Comparison of ENCODE assay signal across 1 cellular context in the genomic region with DNA sequence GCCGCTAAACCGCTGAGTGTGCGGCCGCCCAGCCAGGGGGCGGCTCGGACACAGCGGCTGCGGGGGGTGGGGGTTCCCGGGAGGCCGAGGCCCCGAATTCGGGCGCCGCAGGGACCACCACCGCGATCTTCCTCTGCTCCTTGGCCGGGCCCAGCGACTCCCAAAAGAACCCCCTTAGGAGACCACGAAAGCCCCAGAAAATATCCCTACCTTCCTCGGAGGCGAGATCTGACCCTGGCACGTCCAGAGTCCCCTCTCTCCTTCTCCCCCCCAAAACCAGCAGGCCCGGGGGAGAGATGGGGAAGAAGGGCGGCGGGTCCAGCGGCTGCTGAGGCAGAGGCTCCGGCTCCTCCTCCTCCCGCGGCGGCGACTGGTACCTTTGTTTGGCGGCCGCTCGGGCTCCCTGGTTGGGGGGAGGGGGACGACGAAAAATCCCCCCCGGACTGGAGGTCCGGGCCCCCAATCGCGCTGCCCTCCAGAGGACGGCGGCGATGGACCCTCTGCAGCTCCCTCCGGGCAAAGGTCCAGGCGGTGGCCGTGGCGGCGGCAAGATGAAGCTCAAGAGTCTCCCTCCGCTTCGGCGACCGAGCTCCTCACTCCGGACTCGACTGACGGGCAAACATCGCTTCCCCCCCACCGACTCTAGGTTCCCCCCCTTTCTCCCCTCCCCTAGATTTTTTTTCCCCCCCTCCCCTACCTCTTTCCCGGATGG.
A peak's percentile ranks its signal among the peaks of the same experiment; 100 is the strongest.
TF ChIP-seq lines count a peak whose summit lies in the region.

A gene with protein sequence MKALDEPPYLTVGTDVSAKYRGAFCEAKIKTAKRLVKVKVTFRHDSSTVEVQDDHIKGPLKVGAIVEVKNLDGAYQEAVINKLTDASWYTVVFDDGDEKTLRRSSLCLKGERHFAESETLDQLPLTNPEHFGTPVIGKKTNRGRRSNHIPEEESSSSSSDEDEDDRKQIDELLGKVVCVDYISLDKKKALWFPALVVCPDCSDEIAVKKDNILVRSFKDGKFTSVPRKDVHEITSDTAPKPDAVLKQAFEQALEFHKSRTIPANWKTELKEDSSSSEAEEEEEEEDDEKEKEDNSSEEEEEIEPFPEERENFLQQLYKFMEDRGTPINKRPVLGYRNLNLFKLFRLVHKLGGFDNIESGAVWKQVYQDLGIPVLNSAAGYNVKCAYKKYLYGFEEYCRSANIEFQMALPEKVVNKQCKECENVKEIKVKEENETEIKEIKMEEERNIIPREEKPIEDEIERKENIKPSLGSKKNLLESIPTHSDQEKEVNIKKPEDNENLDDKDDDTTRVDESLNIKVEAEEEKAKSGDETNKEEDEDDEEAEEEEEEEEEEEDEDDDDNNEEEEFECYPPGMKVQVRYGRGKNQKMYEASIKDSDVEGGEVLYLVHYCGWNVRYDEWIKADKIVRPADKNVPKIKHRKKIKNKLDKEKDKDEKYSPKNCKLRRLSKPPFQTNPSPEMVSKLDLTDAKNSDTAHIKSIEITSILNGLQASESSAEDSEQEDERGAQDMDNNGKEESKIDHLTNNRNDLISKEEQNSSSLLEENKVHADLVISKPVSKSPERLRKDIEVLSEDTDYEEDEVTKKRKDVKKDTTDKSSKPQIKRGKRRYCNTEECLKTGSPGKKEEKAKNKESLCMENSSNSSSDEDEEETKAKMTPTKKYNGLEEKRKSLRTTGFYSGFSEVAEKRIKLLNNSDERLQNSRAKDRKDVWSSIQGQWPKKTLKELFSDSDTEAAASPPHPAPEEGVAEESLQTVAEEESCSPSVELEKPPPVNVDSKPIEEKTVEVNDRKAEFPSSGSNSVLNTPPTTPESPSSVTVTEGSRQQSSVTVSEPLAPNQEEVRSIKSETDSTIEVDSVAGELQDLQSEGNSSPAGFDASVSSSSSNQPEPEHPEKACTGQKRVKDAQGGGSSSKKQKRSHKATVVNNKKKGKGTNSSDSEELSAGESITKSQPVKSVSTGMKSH (N-terminal part only) (minus strand): TSS at position 621 of the 712 bp plus-strand sequence. CDS start 1,260 bp downstream, outside the sequence.

TF ChIP-seq in K562, 482 proteins besides CTCF, POLR2A, EP300 and RAD21 (continued from another document and continues in another):
- TF ChIP-seq, protein P1, sequence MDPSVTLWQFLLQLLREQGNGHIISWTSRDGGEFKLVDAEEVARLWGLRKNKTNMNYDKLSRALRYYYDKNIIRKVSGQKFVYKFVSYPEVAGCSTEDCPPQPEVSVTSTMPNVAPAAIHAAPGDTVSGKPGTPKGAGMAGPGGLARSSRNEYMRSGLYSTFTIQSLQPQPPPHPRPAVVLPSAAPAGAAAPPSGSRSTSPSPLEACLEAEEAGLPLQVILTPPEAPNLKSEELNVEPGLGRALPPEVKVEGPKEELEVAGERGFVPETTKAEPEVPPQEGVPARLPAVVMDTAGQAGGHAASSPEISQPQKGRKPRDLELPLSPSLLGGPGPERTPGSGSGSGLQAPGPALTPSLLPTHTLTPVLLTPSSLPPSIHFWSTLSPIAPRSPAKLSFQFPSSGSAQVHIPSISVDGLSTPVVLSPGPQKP (CRISPR knock-in tag; IDR thresholded peaks at IDR 0.05), result no peak
- TF ChIP-seq SREBF2 (CRISPR knock-in tag; IDR thresholded peaks at IDR 0.05), result no peak
- no peak for TF ChIP-seq EP400 (IDR thresholded peaks at IDR 0.05)
- TF ChIP-seq, protein P2, sequence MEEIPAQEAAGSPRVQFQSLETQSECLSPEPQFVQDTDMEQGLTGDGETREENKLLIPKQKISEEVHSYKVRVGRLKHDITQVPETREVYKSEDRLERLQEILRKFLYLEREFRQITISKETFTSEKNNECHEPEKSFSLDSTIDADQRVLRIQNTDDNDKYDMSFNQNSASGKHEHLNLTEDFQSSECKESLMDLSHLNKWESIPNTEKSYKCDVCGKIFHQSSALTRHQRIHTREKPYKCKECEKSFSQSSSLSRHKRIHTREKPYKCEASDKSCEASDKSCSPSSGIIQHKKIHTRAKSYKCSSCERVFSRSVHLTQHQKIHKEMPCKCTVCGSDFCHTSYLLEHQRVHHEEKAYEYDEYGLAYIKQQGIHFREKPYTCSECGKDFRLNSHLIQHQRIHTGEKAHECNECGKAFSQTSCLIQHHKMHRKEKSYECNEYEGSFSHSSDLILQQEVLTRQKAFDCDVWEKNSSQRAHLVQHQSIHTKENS (CRISPR knock-in tag; IDR thresholded peaks at IDR 0.05), result no peak
- TF ChIP-seq SNRNP70 (optimal IDR thresholded peaks at IDR 0.05; ENCODE audit: low read depth, low read length), result no peak
- TF ChIP-seq, protein P3, sequence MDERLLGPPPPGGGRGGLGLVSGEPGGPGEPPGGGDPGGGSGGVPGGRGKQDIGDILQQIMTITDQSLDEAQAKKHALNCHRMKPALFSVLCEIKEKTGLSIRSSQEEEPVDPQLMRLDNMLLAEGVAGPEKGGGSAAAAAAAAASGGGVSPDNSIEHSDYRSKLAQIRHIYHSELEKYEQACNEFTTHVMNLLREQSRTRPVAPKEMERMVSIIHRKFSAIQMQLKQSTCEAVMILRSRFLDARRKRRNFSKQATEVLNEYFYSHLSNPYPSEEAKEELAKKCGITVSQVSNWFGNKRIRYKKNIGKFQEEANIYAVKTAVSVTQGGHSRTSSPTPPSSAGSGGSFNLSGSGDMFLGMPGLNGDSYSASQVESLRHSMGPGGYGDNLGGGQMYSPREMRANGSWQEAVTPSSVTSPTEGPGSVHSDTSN (CRISPR knock-in tag; IDR thresholded peaks at IDR 0.05; ENCODE audit: low read depth), result no peak
- TF ChIP-seq, protein P3 (tag; conservative IDR thresholded peaks at IDR 0.05; ENCODE audit: low read depth), result no peak
- no peak for TF ChIP-seq ZNF41 (CRISPR knock-in tag; conservative IDR thresholded peaks at IDR 0.05)
- TF ChIP-seq GABPB1 (CRISPR knock-in tag; IDR thresholded peaks at IDR 0.05), result no peak; the same call in 1 of the 2 replicates
- no peak for TF ChIP-seq FIP1L1 (IDR thresholded peaks at IDR 0.05; ENCODE audit: low read depth, low read length, poor library complexity, severe bottlenecking)
- TF ChIP-seq, protein P4, sequence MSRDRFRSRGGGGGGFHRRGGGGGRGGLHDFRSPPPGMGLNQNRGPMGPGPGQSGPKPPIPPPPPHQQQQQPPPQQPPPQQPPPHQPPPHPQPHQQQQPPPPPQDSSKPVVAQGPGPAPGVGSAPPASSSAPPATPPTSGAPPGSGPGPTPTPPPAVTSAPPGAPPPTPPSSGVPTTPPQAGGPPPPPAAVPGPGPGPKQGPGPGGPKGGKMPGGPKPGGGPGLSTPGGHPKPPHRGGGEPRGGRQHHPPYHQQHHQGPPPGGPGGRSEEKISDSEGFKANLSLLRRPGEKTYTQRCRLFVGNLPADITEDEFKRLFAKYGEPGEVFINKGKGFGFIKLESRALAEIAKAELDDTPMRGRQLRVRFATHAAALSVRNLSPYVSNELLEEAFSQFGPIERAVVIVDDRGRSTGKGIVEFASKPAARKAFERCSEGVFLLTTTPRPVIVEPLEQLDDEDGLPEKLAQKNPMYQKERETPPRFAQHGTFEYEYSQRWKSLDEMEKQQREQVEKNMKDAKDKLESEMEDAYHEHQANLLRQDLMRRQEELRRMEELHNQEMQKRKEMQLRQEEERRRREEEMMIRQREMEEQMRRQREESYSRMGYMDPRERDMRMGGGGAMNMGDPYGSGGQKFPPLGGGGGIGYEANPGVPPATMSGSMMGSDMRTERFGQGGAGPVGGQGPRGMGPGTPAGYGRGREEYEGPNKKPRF (IDR thresholded peaks at IDR 0.05; ENCODE audit: low read depth, low read length), result no peak
- 0 out of 2 replicates have a peak, but pooled peaks have one; percentile 59 for TF ChIP-seq HIVEP1 (CRISPR knock-in tag; IDR thresholded peaks at IDR 0.05)
- no peak for TF ChIP-seq KLF1 (tag; IDR thresholded peaks at IDR 0.05)
- no peak; the same call in 1 of the 2 replicates for TF ChIP-seq TRIM28 (IDR thresholded peaks at IDR 0.05)
- TF ChIP-seq ARHGAP35 (IDR thresholded peaks at IDR 0.05; ENCODE audit: partially characterized antibody), result no peak
- TF ChIP-seq ZBTB7A (IDR thresholded peaks at IDR 0.05; ENCODE audit: borderline replicate concordance, control insufficient read depth, low read depth, low read length), result peak; percentile 19; the same call in 1 of the 2 replicates
- TF ChIP-seq JUN (IDR thresholded peaks at IDR 0.05; ENCODE audit: borderline replicate concordance, low read depth, low read length), result 0 out of 2 replicates have a peak, but pooled peaks have one; percentile 3
- TF ChIP-seq JUN (CRISPR knock-in tag; IDR thresholded peaks at IDR 0.05; ENCODE audit: borderline replicate concordance), result no peak
- no peak for TF ChIP-seq TAF15 (IDR thresholded peaks at IDR 0.05; ENCODE audit: low read depth, low read length)
- TF ChIP-seq, protein P5, sequence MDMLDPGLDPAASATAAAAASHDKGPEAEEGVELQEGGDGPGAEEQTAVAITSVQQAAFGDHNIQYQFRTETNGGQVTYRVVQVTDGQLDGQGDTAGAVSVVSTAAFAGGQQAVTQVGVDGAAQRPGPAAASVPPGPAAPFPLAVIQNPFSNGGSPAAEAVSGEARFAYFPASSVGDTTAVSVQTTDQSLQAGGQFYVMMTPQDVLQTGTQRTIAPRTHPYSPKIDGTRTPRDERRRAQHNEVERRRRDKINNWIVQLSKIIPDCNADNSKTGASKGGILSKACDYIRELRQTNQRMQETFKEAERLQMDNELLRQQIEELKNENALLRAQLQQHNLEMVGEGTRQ (CRISPR knock-in tag; IDR thresholded peaks at IDR 0.05), result no peak
- no peak for TF ChIP-seq ERF (CRISPR knock-in tag; IDR thresholded peaks at IDR 0.05)
- TF ChIP-seq NFE2 (IDR thresholded peaks at IDR 0.05; ENCODE audit: low read depth), result no peak
- TF ChIP-seq DNMT1 (IDR thresholded peaks at IDR 0.05), result no peak
- TF ChIP-seq ZNF175 (CRISPR knock-in tag; IDR thresholded peaks at IDR 0.05; ENCODE audit: low read depth), result peak; percentile 35; the same call in 1 of the 2 replicates
- peak; percentile 49 for TF ChIP-seq NFIC (IDR thresholded peaks at IDR 0.05)
- TF ChIP-seq, protein P6, sequence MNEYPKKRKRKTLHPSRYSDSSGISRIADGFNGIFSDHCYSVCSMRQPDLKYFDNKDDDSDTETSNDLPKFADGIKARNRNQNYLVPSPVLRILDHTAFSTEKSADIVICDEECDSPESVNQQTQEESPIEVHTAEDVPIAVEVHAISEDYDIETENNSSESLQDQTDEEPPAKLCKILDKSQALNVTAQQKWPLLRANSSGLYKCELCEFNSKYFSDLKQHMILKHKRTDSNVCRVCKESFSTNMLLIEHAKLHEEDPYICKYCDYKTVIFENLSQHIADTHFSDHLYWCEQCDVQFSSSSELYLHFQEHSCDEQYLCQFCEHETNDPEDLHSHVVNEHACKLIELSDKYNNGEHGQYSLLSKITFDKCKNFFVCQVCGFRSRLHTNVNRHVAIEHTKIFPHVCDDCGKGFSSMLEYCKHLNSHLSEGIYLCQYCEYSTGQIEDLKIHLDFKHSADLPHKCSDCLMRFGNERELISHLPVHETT (CRISPR knock-in tag; conservative IDR thresholded peaks at IDR 0.05 in 1 of 2, IDR thresholded peaks at IDR 0.05 in 1 of 2), result peak in 1 of 2 experiments; percentile 66; a peak in 1 of 4 replicates
- TF ChIP-seq, protein P7, sequence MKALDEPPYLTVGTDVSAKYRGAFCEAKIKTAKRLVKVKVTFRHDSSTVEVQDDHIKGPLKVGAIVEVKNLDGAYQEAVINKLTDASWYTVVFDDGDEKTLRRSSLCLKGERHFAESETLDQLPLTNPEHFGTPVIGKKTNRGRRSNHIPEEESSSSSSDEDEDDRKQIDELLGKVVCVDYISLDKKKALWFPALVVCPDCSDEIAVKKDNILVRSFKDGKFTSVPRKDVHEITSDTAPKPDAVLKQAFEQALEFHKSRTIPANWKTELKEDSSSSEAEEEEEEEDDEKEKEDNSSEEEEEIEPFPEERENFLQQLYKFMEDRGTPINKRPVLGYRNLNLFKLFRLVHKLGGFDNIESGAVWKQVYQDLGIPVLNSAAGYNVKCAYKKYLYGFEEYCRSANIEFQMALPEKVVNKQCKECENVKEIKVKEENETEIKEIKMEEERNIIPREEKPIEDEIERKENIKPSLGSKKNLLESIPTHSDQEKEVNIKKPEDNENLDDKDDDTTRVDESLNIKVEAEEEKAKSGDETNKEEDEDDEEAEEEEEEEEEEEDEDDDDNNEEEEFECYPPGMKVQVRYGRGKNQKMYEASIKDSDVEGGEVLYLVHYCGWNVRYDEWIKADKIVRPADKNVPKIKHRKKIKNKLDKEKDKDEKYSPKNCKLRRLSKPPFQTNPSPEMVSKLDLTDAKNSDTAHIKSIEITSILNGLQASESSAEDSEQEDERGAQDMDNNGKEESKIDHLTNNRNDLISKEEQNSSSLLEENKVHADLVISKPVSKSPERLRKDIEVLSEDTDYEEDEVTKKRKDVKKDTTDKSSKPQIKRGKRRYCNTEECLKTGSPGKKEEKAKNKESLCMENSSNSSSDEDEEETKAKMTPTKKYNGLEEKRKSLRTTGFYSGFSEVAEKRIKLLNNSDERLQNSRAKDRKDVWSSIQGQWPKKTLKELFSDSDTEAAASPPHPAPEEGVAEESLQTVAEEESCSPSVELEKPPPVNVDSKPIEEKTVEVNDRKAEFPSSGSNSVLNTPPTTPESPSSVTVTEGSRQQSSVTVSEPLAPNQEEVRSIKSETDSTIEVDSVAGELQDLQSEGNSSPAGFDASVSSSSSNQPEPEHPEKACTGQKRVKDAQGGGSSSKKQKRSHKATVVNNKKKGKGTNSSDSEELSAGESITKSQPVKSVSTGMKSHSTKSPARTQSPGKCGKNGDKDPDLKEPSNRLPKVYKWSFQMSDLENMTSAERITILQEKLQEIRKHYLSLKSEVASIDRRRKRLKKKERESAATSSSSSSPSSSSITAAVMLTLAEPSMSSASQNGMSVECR (CRISPR knock-in tag; IDR thresholded peaks at IDR 0.05), result peak; percentile 48; the same call in 1 of the 2 replicates
- TF ChIP-seq CEBPB (tag; IDR thresholded peaks at IDR 0.05), result no peak
- TF ChIP-seq, protein P8, sequence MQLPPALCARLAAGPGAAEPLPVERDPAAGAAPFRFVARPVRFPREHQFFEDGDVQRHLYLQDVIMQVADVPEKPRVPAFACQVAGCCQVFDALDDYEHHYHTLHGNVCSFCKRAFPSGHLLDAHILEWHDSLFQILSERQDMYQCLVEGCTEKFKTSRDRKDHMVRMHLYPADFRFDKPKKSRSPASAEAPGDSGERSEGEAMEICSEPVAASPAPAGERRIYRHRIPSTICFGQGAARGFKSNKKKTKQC (CRISPR knock-in tag; IDR thresholded peaks at IDR 0.05), result no peak; the same call in 1 of the 2 replicates
- TF ChIP-seq TOE1 (IDR thresholded peaks at IDR 0.05; ENCODE audit: borderline replicate concordance), result 0 out of 2 replicates have a peak, but pooled peaks have one; percentile 54
- no peak for TF ChIP-seq TOE1 (CRISPR knock-in tag; IDR thresholded peaks at IDR 0.05; ENCODE audit: borderline replicate concordance, low read depth)
- TF ChIP-seq ZNF12 (CRISPR knock-in tag; IDR thresholded peaks at IDR 0.05), result no peak
- TF ChIP-seq ZNF217 (CRISPR knock-in tag; IDR thresholded peaks at IDR 0.05), result no peak
- no peak for TF ChIP-seq ZNF384 (IDR thresholded peaks at IDR 0.05; ENCODE audit: low read depth, low read length)
- TF ChIP-seq MTA3 (IDR thresholded peaks at IDR 0.05; ENCODE audit: borderline replicate concordance), result 0 out of 2 replicates have a peak, but pooled peaks have one; percentile 24
